ENCODE assay signal across 9 cellular contexts in the genomic region with DNA sequence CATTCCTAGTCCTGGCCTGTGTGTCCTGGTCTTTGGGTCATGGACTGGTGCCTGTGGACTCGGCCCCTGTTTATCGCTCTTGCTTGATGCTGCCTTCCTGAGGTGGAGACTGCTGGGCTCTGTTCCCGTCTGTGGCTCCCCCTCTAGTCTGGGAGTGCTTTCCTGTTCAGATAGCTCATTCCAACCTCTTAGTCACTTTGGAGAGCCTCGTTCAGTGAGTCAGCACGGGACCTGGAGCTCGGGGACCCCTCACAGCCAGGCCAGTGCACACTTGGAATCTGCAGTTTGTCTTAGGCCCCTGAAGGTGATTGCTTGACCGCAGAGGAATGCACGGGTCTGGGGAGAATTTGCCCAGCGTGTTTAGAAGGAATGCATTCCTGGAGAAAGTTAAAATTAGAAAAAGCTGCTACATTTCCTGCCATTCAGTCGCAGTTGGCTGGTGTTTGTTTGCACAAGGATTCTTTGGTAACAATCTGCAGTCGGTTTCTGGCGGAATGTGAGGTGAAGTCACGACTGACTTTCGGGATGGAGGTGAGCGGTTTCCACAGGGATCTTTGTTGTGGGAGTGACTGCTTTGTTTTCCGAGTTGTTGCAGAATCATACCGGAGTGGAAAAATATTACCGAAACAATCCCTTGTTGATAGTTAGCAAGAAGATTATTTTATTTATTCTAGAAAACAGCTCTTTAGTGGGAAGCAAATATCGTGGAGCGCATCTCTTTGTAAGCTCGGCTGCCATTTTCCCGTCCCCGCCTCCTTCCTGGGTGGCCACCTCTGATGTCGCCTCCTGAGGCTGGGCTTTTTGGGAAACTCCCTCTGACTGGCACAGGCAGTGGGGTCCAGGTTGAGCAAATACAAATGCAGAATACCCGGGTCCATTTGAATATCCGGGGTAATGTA. TPM values are rescaled to one million over a fixed set of nuclear protein-coding genes. Genes with fewer than 3 reads are reported as not detected.
DNase-seq lines count a peak whose midpoint lies in the region; ATAC-seq and TF ChIP-seq lines count a peak whose summit lies in the region.
"Had no signal": no experiment of that assay in that cellular context is flagged by ENCODE, and none has a peak within 500 bp of the region (broad histone marks: within the 10 kb centered on the region; RNA-seq: fewer than 3 reads in every experiment).

No MANE protein-coding gene starts in this region.

- H3K4me1 ChIP-seq in heart right ventricle (peaks cover 19 to 97% (median 60%) of the 10 kb centered on the region in 9 donors), sigmoid colon (peaks cover 0 to 54% (median 33%) of the 10 kb centered on the region in 4 donors)

- H3K36me3 ChIP-seq in heart right ventricle (no peaks in the 10 kb centered on the region), sigmoid colon (no peaks in the 10 kb centered on the region)

- intact Hi-C loops in heart right ventricle (cut with DNase I) (loop anchor here in 4 of 10 donors (2.0 to 10.0 kb wide), 5 partner anchors 27 to 101 kb away; no protein-coding TSS in a partner anchor), sigmoid colon (cut with DNase I) (no loop called here)

- peak overlapping the region in 9 of 10 donors; percentile 61 to 87 (median 81) for H3K27ac ChIP-seq in heart right ventricle
- H3K27ac ChIP-seq in sigmoid colon = peak overlapping the region; percentile 50 to 79 (median 69)

- H3K4me1 Mint-ChIP-seq in stimulated activated naive CD8-positive, alpha-beta T cell treated with anti-CD3 and anti-CD28 coated beads, Interleukin-15, amount 100 ng/mL, for 72 hours = no peaks in the 10 kb centered on the region

- H3K4me3 Mint-ChIP-seq in stimulated activated naive CD8-positive, alpha-beta T cell treated with anti-CD3 and anti-CD28 coated beads, Interleukin-15, amount 100 ng/mL, for 72 hours = no peak overlapping the region

- peaks cover 18% of the 10 kb centered on the region for H3K27me3 Mint-ChIP-seq in stimulated activated naive CD8-positive, alpha-beta T cell treated with anti-CD3 and anti-CD28 coated beads, Interleukin-15, amount 100 ng/mL, for 72 hours

- TF ChIP-seq POLR2A in sigmoid colon (IDR thresholded peaks at IDR 0.05) = no peak

- H3K27ac Mint-ChIP-seq in stimulated activated naive CD8-positive, alpha-beta T cell treated with anti-CD3 and anti-CD28 coated beads, Interleukin-15, amount 100 ng/mL, for 72 hours = no peak overlapping the region

- 27 to 28% methylated on average over 26 of the region's 26 CpGs for WGBS in heart right ventricle, 2 donors
- 21 to 56% methylated on average over 26 of the region's 26 CpGs for WGBS in sigmoid colon, 2 donors

- no peaks in the 10 kb centered on the region for H3K27me3 ChIP-seq in heart right ventricle
- H3K27me3 ChIP-seq in sigmoid colon = no peaks in the 10 kb centered on the region

- peak; percentile 75 for DNase-seq in GOT3 (lab: John Stamatoyannopoulos, UW)
- DNase-seq in SW480 (ENCODE audit: low spot score) = peak; percentile 88
- peak; percentile 64 to 77 for DNase-seq in heart right ventricle
- DNase-seq in sigmoid colon = peak; percentile 85
- DNase-seq in DMS 273 treated with DMSO at 0.1 percent for 48 hours (lab: John Stamatoyannopoulos, UW) = no peak
- DNase-seq in stimulated activated naive CD8-positive, alpha-beta T cell treated with anti-CD3 and anti-CD28 coated beads, Interleukin-15, amount 100 ng/mL, for 72 hours = no peak
- DNase-seq: naive B cell had no signal

- TF ChIP-seq EP300 in sigmoid colon (IDR thresholded peaks at IDR 0.05) = no peak

- ATAC-seq in heart right ventricle = peak; percentile 74 to 95 (median 90)
- ATAC-seq in GM18517 (IDR thresholded peaks at IDR 0.05; ENCODE audit: unreplicated experiment) = no peak
- ATAC-seq in GM21367 (IDR thresholded peaks at IDR 0.05; ENCODE audit: unreplicated experiment) = no peak
- ATAC-seq in stimulated activated naive CD8-positive, alpha-beta T cell treated with anti-CD3 and anti-CD28 coated beads, Interleukin-15, amount 100 ng/mL, for 72 hours = no peak

- TF ChIP-seq CTCF in heart right ventricle (IDR thresholded peaks at IDR 0.05) (peak in 3 of 9 donors; percentile 25 to 31 (median 26)), sigmoid colon (IDR thresholded peaks at IDR 0.05) (no peak)

- H3K9me3 ChIP-seq in heart right ventricle = peaks cover 0 to 5% (median 0%) of the 10 kb centered on the region in 11 donors
- H3K9me3 ChIP-seq in sigmoid colon = no peaks in the 10 kb centered on the region

- H3K9me3 Mint-ChIP-seq in stimulated activated naive CD8-positive, alpha-beta T cell treated with anti-CD3 and anti-CD28 coated beads, Interleukin-15, amount 100 ng/mL, for 72 hours = peaks cover 0 to 8% of the 10 kb centered on the region in 2 donors

- H3K4me3 ChIP-seq in heart right ventricle (peak overlapping the region in 8 of 10 donors; percentile 12 to 44 (median 30)), sigmoid colon (peak overlapping the region in 1 of 4 donors; percentile 2)

RNA-seq across cellular contexts. Expression of gene SH3BP4, which starts 29.6 kb away (rescaled TPM):
- total RNA-seq in heart right ventricle (10 to 100 TPM in 6 of 10 donors, 1 to 10 TPM in 4; 6.3 to 14.2 (median 10.8) TPM), sigmoid colon (10 to 100 TPM; 11.4 to 22.8 (median 19.1) TPM)
- polyA plus RNA-seq in heart right ventricle (10 to 100 TPM in 1 of 2 donors, 1 to 10 TPM in 1; 8.7 to 15.3 TPM), sigmoid colon (10 to 100 TPM in 1 of 3 donors, 1 to 10 TPM in 2; 4.8 to 14.0 (median 7.2) TPM)

Comparison
In these comparisons a context has a peak if more than half of its experiments do, and no peak if none do; other contexts are left out.
1. DNase-seq: peak in GOT3 (single experiment), SW480 (single experiment), heart right ventricle (2 of 2) and sigmoid colon (single experiment); none in DMS 273 treated with DMSO at 0.1 percent for 48 hours (single experiment) and stimulated activated naive CD8-positive, alpha-beta T cell treated with anti-CD3 and anti-CD28 coated beads, Interleukin-15, amount 100 ng/mL, for 72 hours (0 of 2).
2. ATAC-seq: peak in heart right ventricle (8 of 8); none in GM18517 (single experiment), GM21367 (single experiment) and stimulated activated naive CD8-positive, alpha-beta T cell treated with anti-CD3 and anti-CD28 coated beads, Interleukin-15, amount 100 ng/mL, for 72 hours (single experiment).